In genomic region chr10:72980348-72980747, GRCh38 we compare ENCODE assay signal across 20 cellular contexts. TPM values are rescaled to one million over a fixed set of nuclear protein-coding genes. Genes with fewer than 3 reads are reported as not detected.
DNase-seq lines count a peak whose midpoint lies in the region; ATAC-seq, FAIRE-seq and TF ChIP-seq lines count a peak whose summit lies in the region.
"Had no signal": no experiment of that assay in that cellular context is flagged by ENCODE, and none has a peak within 500 bp of the region (broad histone marks: within the 10 kb centered on the region; RNA-seq: fewer than 3 reads in every experiment).

No MANE protein-coding gene starts in this region.

- no peak overlapping the region for H3K4me2 ChIP-seq in keratinocyte (ENCODE audit: control insufficient read depth, extremely low read depth, insufficient read depth, low read depth, low read length)

- no peak overlapping the region for H2AFZ ChIP-seq in keratinocyte (ENCODE audit: control insufficient read depth, low read length)

- H3K4me1 ChIP-seq in breast epithelium (no peaks in the 10 kb centered on the region), keratinocyte (ENCODE audit: control insufficient read depth, extremely low read depth, insufficient read depth, low read length) (peaks cover 19% of the 10 kb centered on the region), gastrocnemius medialis (no peaks in the 10 kb centered on the region)

- TF ChIP-seq CTCF in MCF 10A (IDR thresholded peaks at IDR 0.05; ENCODE audit: unreplicated experiment) = no peak
- no peak for TF ChIP-seq CTCF in breast epithelium (IDR thresholded peaks at IDR 0.05)
- TF ChIP-seq CTCF in keratinocyte (optimal IDR thresholded peaks at IDR 0.05 in 1 of 3, IDR thresholded peaks at IDR 0.05 in 1 of 3, conservative IDR thresholded peaks at IDR 0.05 in 1 of 3; ENCODE audit: extremely low read depth in 1 of 3, insufficient read depth in 2 of 3, low read length in 3 of 3) = no peak
- no peak for TF ChIP-seq CTCF in gastrocnemius medialis (IDR thresholded peaks at IDR 0.05 in 4 of 5, conservative IDR thresholded peaks at IDR 0.05 in 1 of 5)

- POLR2A ChIA-PET in MCF 10A (lab: Yijun Ruan, JAX) = interaction anchor here (0.6 kb wide), 1 partner anchor 120 kb away, joined by 3 read pairs; no protein-coding TSS in a partner anchor

- H3K9me3 ChIP-seq in breast epithelium (peaks cover 12 to 34% of the 10 kb centered on the region in 2 donors), keratinocyte (ENCODE audit: control insufficient read depth, low read depth, low read length) (no peaks in the 10 kb centered on the region), gastrocnemius medialis (peaks cover 0 to 6% (median 1%) of the 10 kb centered on the region in 3 donors)

- H3K9me1 ChIP-seq in keratinocyte (ENCODE audit: control insufficient read depth, extremely low read depth, insufficient read depth, low read length) = no peaks in the 10 kb centered on the region

- H3K27me3 ChIP-seq in breast epithelium (no peaks in the 10 kb centered on the region), keratinocyte (ENCODE audit: control insufficient read depth, extremely low read depth, insufficient read depth, low read length) (no peaks in the 10 kb centered on the region), gastrocnemius medialis (no peaks in the 10 kb centered on the region)

- no peak overlapping the region for H3K9ac ChIP-seq in keratinocyte (ENCODE audit: control insufficient read depth, extremely low read depth, insufficient read depth, low read length)

- in situ Hi-C loops in gastrocnemius medialis (cut with MboI; ENCODE audit: low sequenced_read_pairs in 4 of 4) = no loop called here

- H3K4me3 ChIP-seq in breast epithelium (no peak overlapping the region), keratinocyte (ENCODE audit: control insufficient read depth in 2 of 3, extremely low read depth in 1 of 3, insufficient read depth in 2 of 3, low read depth in 1 of 3, low read length in 3 of 3) (peak overlapping the region in 1 of 3 experiments; percentile 19), gastrocnemius medialis (no peak overlapping the region)

- no peak for TF ChIP-seq POLR2A in breast epithelium (IDR thresholded peaks at IDR 0.05)
- TF ChIP-seq POLR2A in gastrocnemius medialis (IDR thresholded peaks at IDR 0.05) = no peak

- DNase-seq in MCF 10A (ENCODE audit: unreplicated experiment) (peak; percentile 56), breast epithelium (ENCODE audit: low spot score in 2 of 2) (no peak), keratinocyte (ENCODE audit: low read depth, low spot score) (peak; percentile 79), gastrocnemius medialis (peak in 1 of 2 donors; percentile 36), HTR-8/SVneo (ENCODE audit: insufficient read length, low spot score) (no peak), T-helper 1 cell (no peak)
- DNase-seq: CD8-positive, alpha-beta T cell; COR-L47; DND-41; GDM1; HCEC 1CT; HFFc6 had no signal

- no peaks in the 10 kb centered on the region for H3K79me2 ChIP-seq in keratinocyte (ENCODE audit: control insufficient read depth, insufficient read depth, low read length)

- no peaks in the 10 kb centered on the region for H3K27me3 Mint-ChIP-seq in MCF 10A (ENCODE audit: insufficient read depth, unreplicated experiment)

- H3K4me3 Mint-ChIP-seq in MCF 10A (ENCODE audit: unreplicated experiment) = no peak overlapping the region
- H3K4me3 Mint-ChIP-seq: CD14-positive monocyte; CD8-positive, alpha-beta T cell; HFFc6 had no signal

- H4K20me1 ChIP-seq in keratinocyte (ENCODE audit: control insufficient read depth, extremely low read depth, insufficient read depth, low read length) = no peaks in the 10 kb centered on the region

- CTCF ChIA-PET in MCF 10A (lab: Yijun Ruan, JAX) = no interaction called here

- dilution Hi-C loops in keratinocyte (cut with MboI; ENCODE audit: extremely low pct_ligation_motif_present, low sequenced_read_pairs) = no loop called here

- intact Hi-C loops in MCF 10A (cut with micrococcal nuclease) (no loop called here), breast epithelium (cut with DNase I; ENCODE audit: low total_unique reads) (no loop called here), gastrocnemius medialis (cut with DNase I; ENCODE audit: low total_unique reads) (no loop called here)

- H3K36me3 ChIP-seq in breast epithelium = no peaks in the 10 kb centered on the region
- H3K36me3 ChIP-seq in keratinocyte (ENCODE audit: control insufficient read depth in 2 of 2, extremely low read depth in 1 of 2, insufficient read depth in 2 of 2, low read length in 2 of 2) = no peaks in the 10 kb centered on the region
- H3K36me3 ChIP-seq in gastrocnemius medialis = no peaks in the 10 kb centered on the region

- ATAC-seq in gastrocnemius medialis (peak; percentile 5 to 15), GM19395 (IDR thresholded peaks at IDR 0.05; ENCODE audit: unreplicated experiment) (no peak)
- ATAC-seq: CD8-positive, alpha-beta T cell had no signal

- peaks cover 45% of the 10 kb centered on the region for H3K9me3 Mint-ChIP-seq in MCF 10A (ENCODE audit: unreplicated experiment)

- H3K4me1 Mint-ChIP-seq in MCF 10A (ENCODE audit: insufficient read depth, unreplicated experiment) = peaks cover 6% of the 10 kb centered on the region
- H3K4me1 Mint-ChIP-seq: CD14-positive monocyte had no signal

- peak; percentile 92 for FAIRE-seq in keratinocyte (lab: Jason Lieb, UNC)
- no peak for FAIRE-seq in HTR-8/SVneo (lab: Jason Lieb, UNC)
- FAIRE-seq: D721Med, GM12892 had no signal

- no peak overlapping the region for H3K27ac Mint-ChIP-seq in MCF 10A (ENCODE audit: low read depth, unreplicated experiment)
- H3K27ac Mint-ChIP-seq: CD14-positive monocyte; CD8-positive, alpha-beta T cell; HFFc6 had no signal

- no peaks in the 10 kb centered on the region for H3K36me3 Mint-ChIP-seq in MCF 10A (ENCODE audit: insufficient read depth, unreplicated experiment)
- H3K36me3 Mint-ChIP-seq: CD14-positive monocyte had no signal

- no peak overlapping the region for H3K27ac ChIP-seq in breast epithelium
- H3K27ac ChIP-seq in keratinocyte (ENCODE audit: control insufficient read depth, insufficient read depth, low read length) = no peak overlapping the region
- H3K27ac ChIP-seq in gastrocnemius medialis = no peak overlapping the region
- H3K27ac ChIP-seq: 22Rv1 had no signal

- BruUV-seq in MCF 10A (replicated peaks; lab: Mats Ljungman, UMichigan) = no TSS peak

RNA-seq across cellular contexts. Expression of gene PLA2G12B, which starts 25.7 kb away (rescaled TPM):
- total RNA-seq in MCF 10A (2022) = not detected in 2 replicates
- total RNA-seq in breast epithelium = not detected
- polyA plus RNA-seq in keratinocyte = not detected in 3 replicates
- not detected for polyA plus RNA-seq in keratinocyte (2011; ENCODE audit: low read depth)
- not detected in 2 replicates for polyA plus RNA-seq in keratinocyte (2011; cell fraction: cytosol; rRNA removed)
- not detected in 2 replicates for polyA plus RNA-seq in keratinocyte (2011; cell fraction: nucleus; rRNA removed)
- polyA plus RNA-seq in keratinocyte (2012; ENCODE audit: low replicate concordance) = not detected in 2 replicates
- polyA minus RNA-seq in keratinocyte = not detected in 3 replicates
- polyA minus RNA-seq in keratinocyte (2011; cell fraction: cytosol; rRNA and poly(A)+ RNA removed) = not detected
- not detected in 2 replicates for polyA minus RNA-seq in keratinocyte (2011; cell fraction: nucleus; rRNA and poly(A)+ RNA removed)
- total RNA-seq in gastrocnemius medialis = not detected
- total RNA-seq: A673; CD8-positive, alpha-beta T cell; H4; HFFc6 had no signal
- polyA plus RNA-seq: BJ, CD14-positive monocyte had no signal

Comparison
In these comparisons a context has a peak if more than half of its experiments do, and no peak if none do; other contexts are left out.
1. DNase-seq: peak in MCF 10A (single experiment) and keratinocyte (single experiment); none in breast epithelium (0 of 2), HTR-8/SVneo (single experiment) and T-helper 1 cell (0 of 5).